In genomic region chr14:75510547-75510946, GRCh38 we compare ENCODE assay signal across 16 cellular contexts. TPM values are rescaled to one million over a fixed set of nuclear protein-coding genes. Genes with fewer than 3 reads are reported as not detected.
DNase-seq lines count a peak whose midpoint lies in the region; ATAC-seq and TF ChIP-seq lines count a peak whose summit lies in the region.
"Had no signal": no experiment of that assay in that cellular context is flagged by ENCODE, and none has a peak within 500 bp of the region (broad histone marks: within the 10 kb centered on the region; RNA-seq: fewer than 3 reads in every experiment).

No MANE protein-coding gene starts in this region.

- peaks cover 53% of the 10 kb centered on the region for H3K4me1 ChIP-seq in OCI-LY3 (ENCODE audit: low read length)

- no peak overlapping the region for H2AFZ ChIP-seq in OCI-LY3 (ENCODE audit: low read depth, low read length)

- H3K79me2 ChIP-seq in OCI-LY3 (ENCODE audit: low read length), result no peaks in the 10 kb centered on the region

- H3K36me3 ChIP-seq in OCI-LY3 (replicated peaks; ENCODE audit: low read depth, low read length), result peaks cover 33% of the 10 kb centered on the region

- H4K20me1 ChIP-seq in OCI-LY3 (ENCODE audit: insufficient read depth, low read length), result no peaks in the 10 kb centered on the region

- no peak for TF ChIP-seq CTCF in OCI-LY3 (IDR thresholded peaks at IDR 0.05; ENCODE audit: low read depth, low read length)

- ATAC-seq in activated T-cell treated with anti-CD3 and anti-CD28 coated beads, Interleukin-2, amount 50 U/mL, for 4 hours, result peak; percentile 82 to 83
- peak; percentile 70 for ATAC-seq in stimulated activated naive CD8-positive, alpha-beta T cell treated with anti-CD3 and anti-CD28 coated beads, Interleukin-15, Interleukin-2, amounts not matched to agents 100 U/mL and 50 U/mL, for 24 hours
- ATAC-seq in HG03025 (IDR thresholded peaks at IDR 0.05; ENCODE audit: low FRiP score, unreplicated experiment), result no peak
- ATAC-seq: K562, Panc1 had no signal

- no peak for DNase-seq in activated T-cell treated with anti-CD3 and anti-CD28 coated beads, Interleukin-2, amount 50 U/mL, for 4 hours
- no peak for DNase-seq in activated T-cell treated with anti-CD3 and anti-CD28 coated beads for 4 hours
- DNase-seq in stimulated activated naive CD8-positive, alpha-beta T cell treated with anti-CD3 and anti-CD28 coated beads, Interleukin-15, Interleukin-2, amounts not matched to agents 100 U/mL and 50 U/mL, for 24 hours, result no peak
- DNase-seq in T-helper 1 cell, result no peak
- DNase-seq: COR-L47, GF-D8, NCI-H1436 treated with DMSO at 0.1 percent for 48 hours, NCI-H2081 treated with DMSO at 0.1 percent for 48 hours, NCI-H524 had no signal

- peak overlapping the region; percentile 4; the same call in 1 of the 2 replicates for H3K4me3 ChIP-seq in OCI-LY3 (ENCODE audit: low read length)
- H3K4me3 ChIP-seq: K562 had no signal

- no peaks in the 10 kb centered on the region for H3K27me3 ChIP-seq in OCI-LY3 (ENCODE audit: low read depth, low read length)

- H3K27ac ChIP-seq in OCI-LY3 (ENCODE audit: low read length), result peak overlapping the region; percentile 87

- H3K9me3 Mint-ChIP-seq in activated T-cell treated with anti-CD3 and anti-CD28 coated beads, Interleukin-2, amount 50 U/mL, for 4 hours, result peaks cover 36% of the 10 kb centered on the region
- peaks cover 20% of the 10 kb centered on the region for H3K9me3 Mint-ChIP-seq in activated naive CD8-positive, alpha-beta T cell (ENCODE audit: low read depth)

- no peaks in the 10 kb centered on the region for H3K36me3 Mint-ChIP-seq in activated T-cell treated with anti-CD3 and anti-CD28 coated beads, Interleukin-2, amount 50 U/mL, for 4 hours (ENCODE audit: insufficient read depth)
- peaks cover 6% of the 10 kb centered on the region for H3K36me3 Mint-ChIP-seq in activated naive CD8-positive, alpha-beta T cell

- no peak overlapping the region for H3K4me3 Mint-ChIP-seq in activated T-cell treated with anti-CD3 and anti-CD28 coated beads, Interleukin-2, amount 50 U/mL, for 4 hours
- H3K4me3 Mint-ChIP-seq in activated naive CD8-positive, alpha-beta T cell, result peak overlapping the region; percentile 2

- H3K4me2 ChIP-seq in OCI-LY3 (ENCODE audit: low read length), result no peak overlapping the region

- H3K9me3 ChIP-seq in OCI-LY3 (ENCODE audit: insufficient read depth, low read length), result peaks cover 28% of the 10 kb centered on the region

- H3K27me3 Mint-ChIP-seq in activated T-cell treated with anti-CD3 and anti-CD28 coated beads, Interleukin-2, amount 50 U/mL, for 4 hours (ENCODE audit: low read depth), result no peaks in the 10 kb centered on the region
- H3K27me3 Mint-ChIP-seq in activated naive CD8-positive, alpha-beta T cell, result no peaks in the 10 kb centered on the region

- H3K27ac Mint-ChIP-seq in activated naive CD8-positive, alpha-beta T cell, result peak overlapping the region; percentile 89

- peaks cover 41% of the 10 kb centered on the region for H3K4me1 Mint-ChIP-seq in activated T-cell treated with anti-CD3 and anti-CD28 coated beads, Interleukin-2, amount 50 U/mL, for 4 hours (ENCODE audit: low read depth)
- peaks cover 31% of the 10 kb centered on the region for H3K4me1 Mint-ChIP-seq in activated naive CD8-positive, alpha-beta T cell (ENCODE audit: low read depth)

- H3K9ac ChIP-seq in OCI-LY3 (ENCODE audit: low read length), result no peak overlapping the region

RNA-seq across cellular contexts. Expression of gene BATF, which starts 11.7 kb away (rescaled TPM):
- total RNA-seq in activated T-cell treated with anti-CD3 and anti-CD28 coated beads, Interleukin-2, amount 50 U/mL, for 4 hours, result 100 to 1,000 TPM; 186 to 193 (median 191) TPM
- total RNA-seq: Daoy, H1 had no signal
